ENCODE assay signal across 9 cellular contexts in genomic region chr11:57457643-57458023, GRCh38. TPM values are rescaled to one million over a fixed set of nuclear protein-coding genes. Genes with fewer than 3 reads are reported as not detected.
DNase-seq lines count a peak whose midpoint lies in the region; ATAC-seq and TF ChIP-seq lines count a peak whose summit lies in the region.
"Had no signal": no experiment of that assay in that cellular context is flagged by ENCODE, and none has a peak within 500 bp of the region (broad histone marks: within the 10 kb centered on the region; RNA-seq: fewer than 3 reads in every experiment).

No MANE protein-coding gene starts in this region.

- WGBS in upper lobe of left lung, 2 donors = 4 to 13% methylated on average over 7 of the region's 7 CpGs

- no peak overlapping the region for H3K27ac Mint-ChIP-seq in activated naive CD4-positive, alpha-beta T cell treated with anti-CD3 and anti-CD28 coated beads, Interleukin-2, amount 50 U/mL, for 72 hours
- H3K27ac Mint-ChIP-seq in effector memory CD8-positive, alpha-beta T cell = no peak overlapping the region
- peak overlapping the region; percentile 70 for H3K27ac Mint-ChIP-seq in type B pancreatic cell

- TF ChIP-seq CTCF in type B pancreatic cell (conservative IDR thresholded peaks at IDR 0.05) (no peak), upper lobe of left lung (IDR thresholded peaks at IDR 0.05) (no peak), gastrocnemius medialis (IDR thresholded peaks at IDR 0.05 in 4 of 5, conservative IDR thresholded peaks at IDR 0.05 in 1 of 5) (no peak)

- H3K4me3 ChIP-seq in upper lobe of left lung (no peak overlapping the region), gastrocnemius medialis (peak overlapping the region in 1 of 4 donors; percentile 30)
- H3K4me3 ChIP-seq: SJSA1 had no signal

- TF ChIP-seq EP300 in upper lobe of left lung (IDR thresholded peaks at IDR 0.05) = no peak

- no peaks in the 10 kb centered on the region for H3K36me3 Mint-ChIP-seq in activated naive CD4-positive, alpha-beta T cell treated with anti-CD3 and anti-CD28 coated beads, Interleukin-2, amount 50 U/mL, for 72 hours
- H3K36me3 Mint-ChIP-seq in effector memory CD8-positive, alpha-beta T cell (ENCODE audit: insufficient read depth) = peaks cover 13% of the 10 kb centered on the region
- no peaks in the 10 kb centered on the region for H3K36me3 Mint-ChIP-seq in type B pancreatic cell

- no peak overlapping the region for H3K27ac ChIP-seq in upper lobe of left lung
- no peak overlapping the region for H3K27ac ChIP-seq in gastrocnemius medialis
- H3K27ac ChIP-seq: SJSA1 had no signal

- no peak for TF ChIP-seq POLR2A in upper lobe of left lung (IDR thresholded peaks at IDR 0.05)
- no peak for TF ChIP-seq POLR2A in gastrocnemius medialis (IDR thresholded peaks at IDR 0.05)

- H3K27me3 Mint-ChIP-seq in effector memory CD8-positive, alpha-beta T cell = peaks cover 30 to 60% of the 10 kb centered on the region in 2 donors
- H3K27me3 Mint-ChIP-seq in type B pancreatic cell = peaks cover 82% of the 10 kb centered on the region

- in situ Hi-C loops in gastrocnemius medialis (cut with MboI; ENCODE audit: low sequenced_read_pairs in 4 of 4) = loop anchor here (5.0 to 25.0 kb wide), 5 partner anchors 70 to 1055 kb away; partner anchors contain the start of genes YPEL4 (in 3 of the 4) and OR5B21 (in 1 of the 4)

- H3K4me1 ChIP-seq in upper lobe of left lung (peaks cover 39 to 46% (median 42%) of the 10 kb centered on the region in 4 donors), gastrocnemius medialis (peaks cover 21 to 30% of the 10 kb centered on the region in 2 donors)

- ATAC-seq in activated naive CD4-positive, alpha-beta T cell treated with anti-CD3 and anti-CD28 coated beads, Interleukin-2, amount 50 U/mL, for 72 hours = peak; percentile 16 to 23
- ATAC-seq in HG03354 (IDR thresholded peaks at IDR 0.05; ENCODE audit: poor library complexity, severe bottlenecking, unreplicated experiment) (peak; percentile 30), upper lobe of left lung (ENCODE audit: low FRiP score in 2 of 2) (no peak), gastrocnemius medialis (no peak), GM18861 (IDR thresholded peaks at IDR 0.05; ENCODE audit: unreplicated experiment) (no peak)
- ATAC-seq in effector memory CD8-positive, alpha-beta T cell (replicated peaks) = peak; percentile 24

- H3K27me3 ChIP-seq in upper lobe of left lung (peaks cover 0 to 38% (median 15%) of the 10 kb centered on the region in 4 donors), gastrocnemius medialis (peaks cover 22 to 42% (median 33%) of the 10 kb centered on the region in 3 donors)

- peaks cover 23 to 24% of the 10 kb centered on the region in 2 donors for H3K4me1 Mint-ChIP-seq in effector memory CD8-positive, alpha-beta T cell (ENCODE audit: low read depth in 2 of 2)
- H3K4me1 Mint-ChIP-seq in type B pancreatic cell (ENCODE audit: unreplicated experiment) = peaks cover 18% of the 10 kb centered on the region

- H3K4me3 Mint-ChIP-seq in effector memory CD8-positive, alpha-beta T cell = peak overlapping the region; percentile 57 to 86
- H3K4me3 Mint-ChIP-seq in type B pancreatic cell = peak overlapping the region; percentile 83

- H3K9me3 ChIP-seq in upper lobe of left lung = no peaks in the 10 kb centered on the region
- H3K9me3 ChIP-seq in gastrocnemius medialis = no peaks in the 10 kb centered on the region
- H3K9me3 ChIP-seq: SJSA1 had no signal

- no peak for DNase-seq in activated naive CD4-positive, alpha-beta T cell treated with anti-CD3 and anti-CD28 coated beads, Interleukin-2, amount 50 U/mL, for 72 hours (ENCODE audit: low spot score in 2 of 2)
- DNase-seq in activated naive CD4-positive, alpha-beta T cell treated with Interleukin-2 at 50 U/mL for 16 hours = no peak
- no peak for DNase-seq in effector memory CD8-positive, alpha-beta T cell
- DNase-seq in type B pancreatic cell (ENCODE audit: extremely low spot score, unreplicated experiment) (no peak), upper lobe of left lung (no peak), gastrocnemius medialis (no peak)

- intact Hi-C loops in gastrocnemius medialis (cut with DNase I; ENCODE audit: low total_unique reads) = loop anchor here (1.0 to 10.0 kb wide), 8 partner anchors 19 to 1057 kb away; partner anchors contain the start of genes TIMM10 and UBE2L6

- H3K9me3 Mint-ChIP-seq in activated naive CD4-positive, alpha-beta T cell treated with anti-CD3 and anti-CD28 coated beads, Interleukin-2, amount 50 U/mL, for 72 hours = no peaks in the 10 kb centered on the region
- H3K9me3 Mint-ChIP-seq in effector memory CD8-positive, alpha-beta T cell = no peaks in the 10 kb centered on the region
- H3K9me3 Mint-ChIP-seq in type B pancreatic cell = no peaks in the 10 kb centered on the region

- H3K36me3 ChIP-seq in upper lobe of left lung (no peaks in the 10 kb centered on the region), gastrocnemius medialis (no peaks in the 10 kb centered on the region)
- H3K36me3 ChIP-seq: SJSA1 had no signal

RNA-seq across cellular contexts. Expression of gene RTN4RL2, which starts 2.7 kb away (rescaled TPM):
- total RNA-seq in activated naive CD4-positive, alpha-beta T cell treated with anti-CD3 and anti-CD28 coated beads, Interleukin-2, amount 50 U/mL, for 72 hours = 1 to 10 TPM in 1 of 2 donors, not detected in 1; 1.4 TPM
- total RNA-seq in type B pancreatic cell (ENCODE audit: low replicate concordance) = 8.6 and 10.4 TPM in 2 replicates
- total RNA-seq in upper lobe of left lung = 1 to 10 TPM in 5 of 6 donors, not detected in 1; 1.1 to 4.1 (median 2.0) TPM
- 1 to 10 TPM in 1 of 4 donors, under 1 TPM in 3; 0.13 to 2.8 (median 0.77) TPM for total RNA-seq in gastrocnemius medialis
- total RNA-seq: SJSA1 had no signal

RNA-seq across cellular contexts. Expression of gene SLC43A3, which starts 30.7 kb away (rescaled TPM):
- total RNA-seq in activated naive CD4-positive, alpha-beta T cell treated with anti-CD3 and anti-CD28 coated beads, Interleukin-2, amount 50 U/mL, for 72 hours = 100 to 1,000 TPM in 1 of 2 donors, 10 to 100 TPM in 1; 68.9 to 247 TPM
- total RNA-seq in type B pancreatic cell (ENCODE audit: low replicate concordance) (14.0 and 20.4 TPM in 2 replicates), upper lobe of left lung (100 to 1,000 TPM in 4 of 6 donors, 10 to 100 TPM in 2; 61.6 to 177 (median 118) TPM), gastrocnemius medialis (10 to 100 TPM; 13.9 to 22.5 (median 20.3) TPM)

RNA-seq across cellular contexts. Expression of gene SLC43A1, which starts 57.9 kb away (rescaled TPM):
- total RNA-seq in activated naive CD4-positive, alpha-beta T cell treated with anti-CD3 and anti-CD28 coated beads, Interleukin-2, amount 50 U/mL, for 72 hours = 10 to 100 TPM; 11.4 to 26.0 TPM
- total RNA-seq in type B pancreatic cell (ENCODE audit: low replicate concordance) (19.0 and 20.8 TPM in 2 replicates), upper lobe of left lung (10 to 100 TPM in 5 of 6 donors, 1 to 10 TPM in 1; 7.1 to 72.3 (median 13.9) TPM), gastrocnemius medialis (10 to 100 TPM in 3 of 4 donors, 1 to 10 TPM in 1; 7.4 to 35.1 (median 15.8) TPM)

Comparison
In these comparisons a context has a peak if more than half of its experiments do, and no peak if none do; other contexts are left out.
1. ATAC-seq: peak in activated naive CD4-positive, alpha-beta T cell treated with anti-CD3 and anti-CD28 coated beads, Interleukin-2, amount 50 U/mL, for 72 hours (2 of 2), HG03354 (single experiment) and effector memory CD8-positive, alpha-beta T cell (single experiment); none in upper lobe of left lung (0 of 2), gastrocnemius medialis (0 of 2) and GM18861 (single experiment).